28 cellular contexts compared by ENCODE assay signal in the genomic region with DNA sequence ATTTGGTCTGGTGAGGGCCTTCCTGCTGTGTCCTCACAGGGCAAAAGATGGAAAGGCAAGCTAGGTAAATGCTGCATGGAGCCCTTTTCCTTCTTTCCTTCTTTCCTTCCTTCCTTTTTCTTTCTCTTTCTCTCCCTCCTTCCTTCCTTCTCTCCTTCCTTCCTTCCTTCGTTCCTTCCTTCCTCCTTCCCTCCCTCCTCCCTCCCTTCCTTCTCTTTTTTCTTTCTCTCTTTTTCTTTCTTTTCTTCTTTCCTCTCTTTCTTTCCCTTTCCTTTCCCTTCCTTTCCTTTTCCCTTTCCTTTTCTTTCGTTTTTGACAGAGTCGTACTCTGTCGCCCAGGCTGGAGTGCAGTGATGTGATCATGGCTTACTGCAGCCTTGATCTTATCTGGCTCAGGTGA.
"Had no signal": no experiment of that assay in that cellular context is flagged by ENCODE, and none has a peak within 500 bp of the region (broad histone marks: within the 10 kb centered on the region; RNA-seq: fewer than 3 reads in every experiment).

No MANE protein-coding gene starts in this region.

- H3K27ac ChIP-seq: colonic mucosa, coronary artery, dorsolateral prefrontal cortex, epithelial cell of prostate, esophagus muscularis mucosa, esophagus squamous epithelium, foreskin keratinocyte, gastrocnemius medialis, gastroesophageal sphincter, heart left ventricle, heart right ventricle, hepatocyte had no signal

- H2AFZ ChIP-seq: hepatocyte had no signal

- H3K4me3 Mint-ChIP-seq: dendritic cell treated with granulocyte-macrophage colony-stimulating factor and Interleukin-4, amounts not matched to agents 40 ng/mL and 50 ng/mL, for 4 days; effector memory CD8-positive, alpha-beta T cell; endodermal cell had no signal

- H3K36me3 ChIP-seq: colonic mucosa, esophagus muscularis mucosa, esophagus squamous epithelium, gastrocnemius medialis, gastroesophageal sphincter, heart left ventricle, heart right ventricle had no signal

- H3K27me3 Mint-ChIP-seq: dendritic cell treated with granulocyte-macrophage colony-stimulating factor and Interleukin-4, amounts not matched to agents 40 ng/mL and 50 ng/mL, for 4 days; effector memory CD8-positive, alpha-beta T cell had no signal

- H3K4me1 ChIP-seq: colonic mucosa, esophagus squamous epithelium, foreskin keratinocyte, gastrocnemius medialis, gastroesophageal sphincter, heart left ventricle, heart right ventricle had no signal

- FAIRE-seq: endometrium, frontal cortex had no signal

- H3K4me2 ChIP-seq: hepatocyte had no signal

- DNase-seq: colonic mucosa; cortex of kidney; dermis blood vessel endothelial cell; dorsolateral prefrontal cortex; effector CD4-positive, alpha-beta T cell; effector CD8-positive, alpha-beta T cell; effector memory CD4-positive, alpha-beta T cell; effector memory CD8-positive, alpha-beta T cell; endodermal cell; erythroblast; esophagus squamous epithelium; foreskin fibroblast; foreskin keratinocyte; foreskin melanocyte; gastrocnemius medialis; glutamatergic neuron; head of caudate nucleus; heart left ventricle; heart right ventricle had no signal

- H3K27me3 ChIP-seq: colonic mucosa, dorsolateral prefrontal cortex, esophagus muscularis mucosa, esophagus squamous epithelium, foreskin keratinocyte, gastrocnemius medialis, gastroesophageal sphincter, heart left ventricle, heart right ventricle, hepatocyte had no signal

- ATAC-seq: effector memory CD8-positive, alpha-beta T cell; esophagus mucosa; foreskin keratinocyte; gastrocnemius medialis; gastroesophageal sphincter; heart left ventricle; heart right ventricle had no signal

- H3K27ac Mint-ChIP-seq: dendritic cell treated with granulocyte-macrophage colony-stimulating factor and Interleukin-4, amounts not matched to agents 40 ng/mL and 50 ng/mL, for 4 days; effector memory CD8-positive, alpha-beta T cell; endodermal cell had no signal

- H3K4me1 Mint-ChIP-seq: endodermal cell had no signal

- H3K79me2 ChIP-seq: hepatocyte had no signal

- H3K9me3 Mint-ChIP-seq: dendritic cell treated with granulocyte-macrophage colony-stimulating factor and Interleukin-4, amounts not matched to agents 40 ng/mL and 50 ng/mL, for 4 days; effector memory CD8-positive, alpha-beta T cell; endodermal cell had no signal

- H3K9me3 ChIP-seq: colonic mucosa, esophagus muscularis mucosa, esophagus squamous epithelium, gastrocnemius medialis, gastroesophageal sphincter, heart left ventricle, heart right ventricle had no signal

- H3K4me3 ChIP-seq: colonic mucosa, coronary artery, dorsolateral prefrontal cortex, esophagus muscularis mucosa, esophagus squamous epithelium, gastrocnemius medialis, gastroesophageal sphincter, heart left ventricle, heart right ventricle, hepatocyte had no signal
